In the genomic region with DNA sequence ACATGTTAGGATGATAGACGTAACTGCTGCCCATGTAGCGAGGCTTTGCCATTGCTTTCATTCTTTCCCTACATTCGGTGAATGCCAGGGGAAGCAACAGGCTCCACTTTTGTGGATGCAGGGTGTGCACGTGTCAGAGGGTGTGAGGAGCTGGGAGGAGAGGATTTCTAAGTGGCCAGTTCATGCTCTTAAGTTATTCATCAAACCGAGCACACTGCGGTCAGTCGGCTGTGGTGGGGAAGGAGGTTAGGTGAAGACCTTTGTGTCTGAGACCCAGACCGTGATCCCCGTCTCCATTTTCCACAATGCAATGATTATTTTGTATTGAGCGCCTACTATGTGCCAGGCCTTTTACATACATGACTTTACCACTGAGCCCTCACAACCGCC, we compare ENCODE assay signal across 8 cellular contexts.
DNase-seq lines count a peak whose midpoint lies in the region; ATAC-seq and TF ChIP-seq lines count a peak whose summit lies in the region.

No MANE protein-coding gene starts in this region.

- no peaks in the 10 kb centered on the region for H3K36me3 Mint-ChIP-seq in activated naive CD8-positive, alpha-beta T cell
- H3K36me3 Mint-ChIP-seq in activated naive CD8-positive, alpha-beta T cell treated with anti-CD3 and anti-CD28 coated beads for 36 hours: no peaks in the 10 kb centered on the region

- peaks cover 13% of the 10 kb centered on the region for H3K4me1 Mint-ChIP-seq in activated naive CD8-positive, alpha-beta T cell (ENCODE audit: low read depth)
- peaks cover 7% of the 10 kb centered on the region for H3K4me1 Mint-ChIP-seq in activated naive CD8-positive, alpha-beta T cell treated with anti-CD3 and anti-CD28 coated beads for 36 hours

- H3K9me3 Mint-ChIP-seq in activated naive CD8-positive, alpha-beta T cell (ENCODE audit: low read depth): no peaks in the 10 kb centered on the region
- H3K9me3 Mint-ChIP-seq in activated naive CD8-positive, alpha-beta T cell treated with anti-CD3 and anti-CD28 coated beads for 36 hours: no peaks in the 10 kb centered on the region

- peak overlapping the region; percentile 84 for H3K4me3 Mint-ChIP-seq in activated naive CD8-positive, alpha-beta T cell
- no peak overlapping the region for H3K4me3 Mint-ChIP-seq in activated naive CD8-positive, alpha-beta T cell treated with anti-CD3 and anti-CD28 coated beads for 36 hours

- no peak for TF ChIP-seq CTCF in cardiac fibroblast (IDR thresholded peaks at IDR 0.05; ENCODE audit: low read depth, low read length)
- no peak for TF ChIP-seq CTCF in omental fat pad (IDR thresholded peaks at IDR 0.05)

- ATAC-seq in omental fat pad (ENCODE audit: low FRiP score): no peak
- ATAC-seq in HG03097 (IDR thresholded peaks at IDR 0.05; ENCODE audit: low FRiP score, unreplicated experiment): no peak

- peak overlapping the region; percentile 36 to 70 for H3K4me3 ChIP-seq in cardiac fibroblast (replicated peaks in 1 of 2; ENCODE audit: low read depth in 2 of 2, low read length in 2 of 2)

- no peak for DNase-seq in activated naive CD8-positive, alpha-beta T cell treated with anti-CD3 and anti-CD28 coated beads for 36 hours
- DNase-seq in cardiac fibroblast (ENCODE audit: low read depth in 2 of 2) (peak; percentile 14 to 31), medulla oblongata (ENCODE audit: extremely low spot score) (peak; percentile 27), NOMO-1 treated with dmso at 0.1 percent for 144 hours (lab: John Stamatoyannopoulos, UW; ENCODE audit: unreplicated experiment) (no peak), occipital lobe (lab: John Stamatoyannopoulos, UW) (no peak), omental fat pad (ENCODE audit: low spot score) (no peak)

- H3K27me3 Mint-ChIP-seq in activated naive CD8-positive, alpha-beta T cell: peaks cover 23% of the 10 kb centered on the region
- peaks cover 43% of the 10 kb centered on the region for H3K27me3 Mint-ChIP-seq in activated naive CD8-positive, alpha-beta T cell treated with anti-CD3 and anti-CD28 coated beads for 36 hours

- H3K27ac Mint-ChIP-seq in activated naive CD8-positive, alpha-beta T cell: no peak overlapping the region
- no peak overlapping the region for H3K27ac Mint-ChIP-seq in activated naive CD8-positive, alpha-beta T cell treated with anti-CD3 and anti-CD28 coated beads for 36 hours

Comparison
In these comparisons a context has a peak if more than half of its experiments do, and no peak if none do; other contexts are left out.
1. DNase-seq: peak in cardiac fibroblast (2 of 2) and medulla oblongata (single experiment); none in activated naive CD8-positive, alpha-beta T cell treated with anti-CD3 and anti-CD28 coated beads for 36 hours (single experiment), NOMO-1 treated with dmso at 0.1 percent for 144 hours (single experiment), occipital lobe (single experiment) and omental fat pad (single experiment).